1 cellular context compared by ENCODE assay signal in the genomic region with DNA sequence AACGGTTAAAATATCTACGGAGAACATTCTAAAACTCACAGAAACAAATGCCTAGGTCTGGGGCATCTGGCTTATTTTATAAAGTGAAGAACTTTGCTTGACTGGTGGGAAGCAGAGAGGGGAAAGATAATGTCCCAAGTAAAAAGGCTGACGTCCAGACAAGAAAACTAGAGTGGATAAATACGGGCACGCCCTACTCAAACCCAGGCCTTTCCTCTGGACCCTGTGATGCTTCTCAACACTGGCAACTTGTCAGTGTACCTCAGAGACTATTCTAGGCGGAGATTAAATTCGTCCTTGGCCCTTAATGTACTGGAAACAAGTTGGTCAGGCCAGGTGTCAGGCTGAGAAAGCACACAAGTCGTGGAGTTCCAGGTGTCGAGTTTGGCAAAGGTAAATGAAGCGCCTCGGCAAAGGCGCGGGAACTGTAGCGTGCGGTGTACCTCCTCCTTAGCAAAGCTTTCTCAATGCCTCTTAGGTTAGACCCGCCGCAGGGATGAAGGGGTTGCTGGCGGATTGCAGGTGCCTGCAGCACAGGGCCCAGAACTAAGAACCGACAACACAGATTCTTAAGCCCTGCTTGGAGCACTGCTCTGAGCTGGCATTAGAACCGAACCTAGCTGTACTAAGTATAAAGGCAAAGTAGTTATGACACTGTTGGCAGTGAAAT.
TF ChIP-seq lines count a peak whose summit lies in the region.

No MANE protein-coding gene starts in this region.

TF ChIP-seq in GM12878, 131 proteins besides CTCF, POLR2A, EP300 and RAD21:
- TF ChIP-seq, protein P1, sequence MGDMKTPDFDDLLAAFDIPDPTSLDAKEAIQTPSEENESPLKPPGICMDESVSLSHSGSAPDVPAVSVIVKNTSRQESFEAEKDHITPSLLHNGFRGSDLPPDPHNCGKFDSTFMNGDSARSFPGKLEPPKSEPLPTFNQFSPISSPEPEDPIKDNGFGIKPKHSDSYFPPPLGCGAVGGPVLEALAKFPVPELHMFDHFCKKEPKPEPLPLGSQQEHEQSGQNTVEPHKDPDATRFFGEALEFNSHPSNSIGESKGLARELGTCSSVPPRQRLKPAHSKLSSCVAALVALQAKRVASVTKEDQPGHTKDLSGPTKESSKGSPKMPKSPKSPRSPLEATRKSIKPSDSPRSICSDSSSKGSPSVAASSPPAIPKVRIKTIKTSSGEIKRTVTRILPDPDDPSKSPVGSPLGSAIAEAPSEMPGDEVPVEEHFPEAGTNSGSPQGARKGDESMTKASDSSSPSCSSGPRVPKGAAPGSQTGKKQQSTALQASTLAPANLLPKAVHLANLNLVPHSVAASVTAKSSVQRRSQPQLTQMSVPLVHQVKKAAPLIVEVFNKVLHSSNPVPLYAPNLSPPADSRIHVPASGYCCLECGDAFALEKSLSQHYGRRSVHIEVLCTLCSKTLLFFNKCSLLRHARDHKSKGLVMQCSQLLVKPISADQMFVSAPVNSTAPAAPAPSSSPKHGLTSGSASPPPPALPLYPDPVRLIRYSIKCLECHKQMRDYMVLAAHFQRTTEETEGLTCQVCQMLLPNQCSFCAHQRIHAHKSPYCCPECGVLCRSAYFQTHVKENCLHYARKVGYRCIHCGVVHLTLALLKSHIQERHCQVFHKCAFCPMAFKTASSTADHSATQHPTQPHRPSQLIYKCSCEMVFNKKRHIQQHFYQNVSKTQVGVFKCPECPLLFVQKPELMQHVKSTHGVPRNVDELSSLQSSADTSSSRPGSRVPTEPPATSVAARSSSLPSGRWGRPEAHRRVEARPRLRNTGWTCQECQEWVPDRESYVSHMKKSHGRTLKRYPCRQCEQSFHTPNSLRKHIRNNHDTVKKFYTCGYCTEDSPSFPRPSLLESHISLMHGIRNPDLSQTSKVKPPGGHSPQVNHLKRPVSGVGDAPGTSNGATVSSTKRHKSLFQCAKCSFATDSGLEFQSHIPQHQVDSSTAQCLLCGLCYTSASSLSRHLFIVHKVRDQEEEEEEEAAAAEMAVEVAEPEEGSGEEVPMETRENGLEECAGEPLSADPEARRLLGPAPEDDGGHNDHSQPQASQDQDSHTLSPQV (IDR thresholded peaks at IDR 0.05), result 0 out of 2 replicates have a peak, but pooled peaks have one; percentile 43
- TF ChIP-seq, protein P2, sequence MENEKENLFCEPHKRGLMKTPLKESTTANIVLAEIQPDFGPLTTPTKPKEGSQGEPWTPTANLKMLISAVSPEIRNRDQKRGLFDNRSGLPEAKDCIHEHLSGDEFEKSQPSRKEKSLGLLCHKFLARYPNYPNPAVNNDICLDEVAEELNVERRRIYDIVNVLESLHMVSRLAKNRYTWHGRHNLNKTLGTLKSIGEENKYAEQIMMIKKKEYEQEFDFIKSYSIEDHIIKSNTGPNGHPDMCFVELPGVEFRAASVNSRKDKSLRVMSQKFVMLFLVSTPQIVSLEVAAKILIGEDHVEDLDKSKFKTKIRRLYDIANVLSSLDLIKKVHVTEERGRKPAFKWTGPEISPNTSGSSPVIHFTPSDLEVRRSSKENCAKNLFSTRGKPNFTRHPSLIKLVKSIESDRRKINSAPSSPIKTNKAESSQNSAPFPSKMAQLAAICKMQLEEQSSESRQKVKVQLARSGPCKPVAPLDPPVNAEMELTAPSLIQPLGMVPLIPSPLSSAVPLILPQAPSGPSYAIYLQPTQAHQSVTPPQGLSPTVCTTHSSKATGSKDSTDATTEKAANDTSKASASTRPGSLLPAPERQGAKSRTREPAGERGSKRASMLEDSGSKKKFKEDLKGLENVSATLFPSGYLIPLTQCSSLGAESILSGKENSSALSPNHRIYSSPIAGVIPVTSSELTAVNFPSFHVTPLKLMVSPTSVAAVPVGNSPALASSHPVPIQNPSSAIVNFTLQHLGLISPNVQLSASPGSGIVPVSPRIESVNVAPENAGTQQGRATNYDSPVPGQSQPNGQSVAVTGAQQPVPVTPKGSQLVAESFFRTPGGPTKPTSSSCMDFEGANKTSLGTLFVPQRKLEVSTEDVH (IDR thresholded peaks at IDR 0.05; ENCODE audit: low read depth, partially characterized antibody), result no peak
- peak; percentile 100 for TF ChIP-seq MLLT1 (IDR thresholded peaks at IDR 0.05)
- no peak for TF ChIP-seq CBX5 (IDR thresholded peaks at IDR 0.05; ENCODE audit: low read depth)
- TF ChIP-seq, protein P3, sequence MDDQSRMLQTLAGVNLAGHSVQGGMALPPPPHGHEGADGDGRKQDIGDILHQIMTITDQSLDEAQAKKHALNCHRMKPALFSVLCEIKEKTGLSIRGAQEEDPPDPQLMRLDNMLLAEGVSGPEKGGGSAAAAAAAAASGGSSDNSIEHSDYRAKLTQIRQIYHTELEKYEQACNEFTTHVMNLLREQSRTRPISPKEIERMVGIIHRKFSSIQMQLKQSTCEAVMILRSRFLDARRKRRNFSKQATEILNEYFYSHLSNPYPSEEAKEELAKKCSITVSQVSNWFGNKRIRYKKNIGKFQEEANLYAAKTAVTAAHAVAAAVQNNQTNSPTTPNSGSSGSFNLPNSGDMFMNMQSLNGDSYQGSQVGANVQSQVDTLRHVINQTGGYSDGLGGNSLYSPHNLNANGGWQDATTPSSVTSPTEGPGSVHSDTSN (IDR thresholded peaks at IDR 0.05; ENCODE audit: insufficient replicate concordance, low read depth, low read length), result no peak
- peak; percentile 67; the same call in 1 of the 2 replicates for TF ChIP-seq ZBTB33 (IDR thresholded peaks at IDR 0.05)
- TF ChIP-seq PAX8 (IDR thresholded peaks at IDR 0.05), result 0 out of 2 replicates have a peak, but pooled peaks have one; percentile 28
- TF ChIP-seq, protein P4, sequence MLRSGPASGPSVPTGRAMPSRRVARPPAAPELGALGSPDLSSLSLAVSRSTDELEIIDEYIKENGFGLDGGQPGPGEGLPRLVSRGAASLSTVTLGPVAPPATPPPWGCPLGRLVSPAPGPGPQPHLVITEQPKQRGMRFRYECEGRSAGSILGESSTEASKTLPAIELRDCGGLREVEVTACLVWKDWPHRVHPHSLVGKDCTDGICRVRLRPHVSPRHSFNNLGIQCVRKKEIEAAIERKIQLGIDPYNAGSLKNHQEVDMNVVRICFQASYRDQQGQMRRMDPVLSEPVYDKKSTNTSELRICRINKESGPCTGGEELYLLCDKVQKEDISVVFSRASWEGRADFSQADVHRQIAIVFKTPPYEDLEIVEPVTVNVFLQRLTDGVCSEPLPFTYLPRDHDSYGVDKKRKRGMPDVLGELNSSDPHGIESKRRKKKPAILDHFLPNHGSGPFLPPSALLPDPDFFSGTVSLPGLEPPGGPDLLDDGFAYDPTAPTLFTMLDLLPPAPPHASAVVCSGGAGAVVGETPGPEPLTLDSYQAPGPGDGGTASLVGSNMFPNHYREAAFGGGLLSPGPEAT (IDR thresholded peaks at IDR 0.05; ENCODE audit: low read depth), result peak; percentile 63; the same call in 1 of the 2 replicates
- peak; percentile 50; the same call in 1 of the 2 replicates for TF ChIP-seq NKRF (conservative IDR thresholded peaks at IDR 0.05)
- TF ChIP-seq NFXL1 (IDR thresholded peaks at IDR 0.05; ENCODE audit: borderline replicate concordance), result 0 out of 2 replicates have a peak, but pooled peaks have one; percentile 48
- 0 out of 2 replicates have a peak, but pooled peaks have one; percentile 50 for TF ChIP-seq LARP7 (IDR thresholded peaks at IDR 0.05)
- TF ChIP-seq, protein P5, sequence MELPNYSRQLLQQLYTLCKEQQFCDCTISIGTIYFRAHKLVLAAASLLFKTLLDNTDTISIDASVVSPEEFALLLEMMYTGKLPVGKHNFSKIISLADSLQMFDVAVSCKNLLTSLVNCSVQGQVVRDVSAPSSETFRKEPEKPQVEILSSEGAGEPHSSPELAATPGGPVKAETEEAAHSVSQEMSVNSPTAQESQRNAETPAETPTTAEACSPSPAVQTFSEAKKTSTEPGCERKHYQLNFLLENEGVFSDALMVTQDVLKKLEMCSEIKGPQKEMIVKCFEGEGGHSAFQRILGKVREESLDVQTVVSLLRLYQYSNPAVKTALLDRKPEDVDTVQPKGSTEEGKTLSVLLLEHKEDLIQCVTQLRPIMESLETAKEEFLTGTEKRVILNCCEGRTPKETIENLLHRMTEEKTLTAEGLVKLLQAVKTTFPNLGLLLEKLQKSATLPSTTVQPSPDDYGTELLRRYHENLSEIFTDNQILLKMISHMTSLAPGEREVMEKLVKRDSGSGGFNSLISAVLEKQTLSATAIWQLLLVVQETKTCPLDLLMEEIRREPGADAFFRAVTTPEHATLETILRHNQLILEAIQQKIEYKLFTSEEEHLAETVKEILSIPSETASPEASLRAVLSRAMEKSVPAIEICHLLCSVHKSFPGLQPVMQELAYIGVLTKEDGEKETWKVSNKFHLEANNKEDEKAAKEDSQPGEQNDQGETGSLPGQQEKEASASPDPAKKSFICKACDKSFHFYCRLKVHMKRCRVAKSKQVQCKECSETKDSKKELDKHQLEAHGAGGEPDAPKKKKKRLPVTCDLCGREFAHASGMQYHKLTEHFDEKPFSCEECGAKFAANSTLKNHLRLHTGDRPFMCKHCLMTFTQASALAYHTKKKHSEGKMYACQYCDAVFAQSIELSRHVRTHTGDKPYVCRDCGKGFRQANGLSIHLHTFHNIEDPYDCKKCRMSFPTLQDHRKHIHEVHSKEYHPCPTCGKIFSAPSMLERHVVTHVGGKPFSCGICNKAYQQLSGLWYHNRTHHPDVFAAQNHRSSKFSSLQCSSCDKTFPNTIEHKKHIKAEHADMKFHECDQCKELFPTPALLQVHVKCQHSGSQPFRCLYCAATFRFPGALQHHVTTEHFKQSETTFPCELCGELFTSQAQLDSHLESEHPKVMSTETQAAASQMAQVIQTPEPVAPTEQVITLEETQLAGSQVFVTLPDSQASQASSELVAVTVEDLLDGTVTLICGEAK (IDR thresholded peaks at IDR 0.05; ENCODE audit: borderline replicate concordance), result peak; percentile 75
